Comparison of ENCODE assay signal across 13 cellular contexts in genomic region chr4:102551946-102552575, GRCh38. TPM values are rescaled to one million over a fixed set of nuclear protein-coding genes. Genes with fewer than 3 reads are reported as not detected.
DNase-seq lines count a peak whose midpoint lies in the region; ATAC-seq, FAIRE-seq and TF ChIP-seq lines count a peak whose summit lies in the region.
"Had no signal": no experiment of that assay in that cellular context is flagged by ENCODE, and none has a peak within 500 bp of the region (broad histone marks: within the 10 kb centered on the region; RNA-seq: fewer than 3 reads in every experiment).

No MANE protein-coding gene starts in this region.

- peaks cover 50% of the 10 kb centered on the region for H3K79me2 ChIP-seq in GM12878 (ENCODE audit: control insufficient read depth, insufficient read depth, low read length)

- no peak for TF ChIP-seq EP300 in GM12878 (IDR thresholded peaks at IDR 0.05; ENCODE audit: borderline replicate concordance in 1 of 2, control insufficient read depth in 1 of 2, low read depth in 2 of 2, low read length in 2 of 2)

- H3K9me3 Mint-ChIP-seq in activated CD4-positive, alpha-beta T cell treated with anti-CD3 and anti-CD28 coated beads, Interleukin-2, amount 10 ng/mL, durations not matched to agents 24 days and 14 days: no peaks in the 10 kb centered on the region
- no peaks in the 10 kb centered on the region for H3K9me3 Mint-ChIP-seq in osteocyte (ENCODE audit: unreplicated experiment)
- H3K9me3 Mint-ChIP-seq: brain had no signal

- H3K36me3 Mint-ChIP-seq in activated CD4-positive, alpha-beta T cell treated with anti-CD3 and anti-CD28 coated beads, Interleukin-2, amount 10 ng/mL, durations not matched to agents 24 days and 14 days (ENCODE audit: low read depth): peaks cover 44% of the 10 kb centered on the region
- peaks cover 2% of the 10 kb centered on the region for H3K36me3 Mint-ChIP-seq in osteocyte (ENCODE audit: unreplicated experiment)

- H3K4me1 Mint-ChIP-seq in activated CD4-positive, alpha-beta T cell treated with anti-CD3 and anti-CD28 coated beads, Interleukin-2, amount 10 ng/mL, durations not matched to agents 24 days and 14 days: peaks cover 41% of the 10 kb centered on the region
- H3K4me1 Mint-ChIP-seq in osteocyte (ENCODE audit: unreplicated experiment): peaks cover 25% of the 10 kb centered on the region

- BruUV-seq in GM12878 (replicated peaks; lab: Mats Ljungman, UMichigan): TSS peak; percentile 3

- peak; percentile 44 for ATAC-seq in HG03159 (IDR thresholded peaks at IDR 0.05; ENCODE audit: unreplicated experiment)
- ATAC-seq in GM12878: peak; percentile 58
- ATAC-seq in HG03095 (IDR thresholded peaks at IDR 0.05; ENCODE audit: unreplicated experiment): no peak
- ATAC-seq: mucosa of descending colon, upper lobe of right lung had no signal

- H2AFZ ChIP-seq in GM12878 (ENCODE audit: control insufficient read depth, low read depth, low read length): no peak overlapping the region

- DNase-seq in activated CD4-positive, alpha-beta T cell treated with anti-CD3 and anti-CD28 coated beads, Interleukin-2, amount 10 ng/mL, durations not matched to agents 24 days and 14 days: no peak
- DNase-seq in activated CD4-positive, alpha-beta T cell treated with anti-CD3 and anti-CD28 coated beads for 4 hours: no peak
- no peak for DNase-seq in GM12878 (ENCODE audit: low read depth, low spot score)
- DNase-seq in osteocyte (ENCODE audit: extremely low spot score, unreplicated experiment): no peak
- no peak for DNase-seq in small intestine
- DNase-seq in HCEC 1CT: no peak
- DNase-seq: mucosa of descending colon, NCI-H2107, upper lobe of right lung had no signal

- H3K36me3 ChIP-seq in GM12878 (ENCODE audit: control insufficient read depth in 2 of 2, insufficient read depth in 2 of 2, low read length in 1 of 2) (peaks cover 6 to 19% of the 10 kb centered on the region in 2 experiments), small intestine (ENCODE audit: control insufficient read depth in 2 of 2, insufficient read depth in 2 of 2, low read length in 2 of 2) (peaks cover 2 to 3% of the 10 kb centered on the region in 2 donors)

- intact Hi-C loops in activated CD4-positive, alpha-beta T cell treated with anti-CD3 and anti-CD28 coated beads, Interleukin-2, amount 10 ng/mL, durations not matched to agents 24 days and 14 days (cut with micrococcal nuclease): loop anchor here (1.0 to 5.0 kb wide), 3 partner anchors 7 to 35 kb away; no protein-coding TSS in a partner anchor
- intact Hi-C loops in GM12878 (cut with micrococcal nuclease; ENCODE audit: unreplicated experiment): no loop called here

- H3K9me3 ChIP-seq in GM12878 (replicated peaks; ENCODE audit: control insufficient read depth, insufficient read depth, low read length): no peaks in the 10 kb centered on the region; the same call in 2 of the 3 replicates
- no peaks in the 10 kb centered on the region for H3K9me3 ChIP-seq in small intestine (ENCODE audit: control insufficient read depth, low read depth)
- H3K9me3 ChIP-seq: mucosa of descending colon, upper lobe of right lung had no signal

- H4K20me1 ChIP-seq in GM12878 (ENCODE audit: control insufficient read depth, insufficient read depth): no peaks in the 10 kb centered on the region

- no peak overlapping the region for H3K27ac Mint-ChIP-seq in activated CD4-positive, alpha-beta T cell treated with anti-CD3 and anti-CD28 coated beads, Interleukin-2, amount 10 ng/mL, durations not matched to agents 24 days and 14 days
- peak overlapping the region; percentile 61 for H3K27ac Mint-ChIP-seq in osteocyte (ENCODE audit: unreplicated experiment)

- FAIRE-seq in GM12878 (lab: Jason Lieb, UNC) (no peak), small intestine (lab: Jason Lieb, UNC) (no peak)

- TF ChIP-seq POLR2A in GM12878 (IDR thresholded peaks at IDR 0.05; ENCODE audit: low read depth, low read length): no peak

- H3K27ac ChIP-seq in GM12878 (ENCODE audit: control insufficient read depth, insufficient read depth): peak overlapping the region; percentile 65
- no peak overlapping the region for H3K27ac ChIP-seq in small intestine (ENCODE audit: low read depth in 1 of 2, low read length in 1 of 2)
- H3K27ac ChIP-seq: SK-N-MC, upper lobe of right lung had no signal

- no peak for TF ChIP-seq RAD21 in GM12878 (IDR thresholded peaks at IDR 0.05; ENCODE audit: insufficient read depth, low read depth, low read length)

- no peak overlapping the region for H3K4me3 ChIP-seq in GM12878
- H3K4me3 ChIP-seq in small intestine (ENCODE audit: low read depth in 1 of 2, low read length in 2 of 2): no peak overlapping the region
- H3K4me3 ChIP-seq: mucosa of descending colon, SK-N-MC, upper lobe of right lung had no signal

- peak overlapping the region; percentile 38 for H3K4me2 ChIP-seq in GM12878 (ENCODE audit: control insufficient read depth, insufficient read depth)

- POLR2A ChIA-PET in GM12878 (lab: Charles Lee): no interaction called here

- H3K27me3 ChIP-seq in GM12878 (replicated peaks in 1 of 2; ENCODE audit: control insufficient read depth in 2 of 2, insufficient read depth in 2 of 2, low read length in 1 of 2) (no peaks in the 10 kb centered on the region), small intestine (ENCODE audit: control insufficient read depth in 2 of 2, insufficient read depth in 2 of 2, low read length in 2 of 2) (no peaks in the 10 kb centered on the region)
- H3K27me3 ChIP-seq: upper lobe of right lung had no signal

- SMC1A ChIA-PET in GM12878 (lab: Charles Lee; ENCODE audit: uncharacterized antibody, unreplicated experiment): interaction anchor here (0.8 to 9.5 kb wide), 7 partner anchors 9 to 41 kb away, joined by 3 to 81 read pairs (median 4); no protein-coding TSS in a partner anchor

- no peak overlapping the region for H3K9ac ChIP-seq in GM12878 (ENCODE audit: control insufficient read depth, insufficient read depth, low read length)

- TF ChIP-seq CTCF in GM12878 (IDR thresholded peaks at IDR 0.05 in 2 of 3, conservative IDR thresholded peaks at IDR 0.05 in 1 of 3; ENCODE audit: control insufficient read depth in 2 of 3, extremely low read depth in 1 of 3, insufficient read depth in 1 of 3, low read depth in 3 of 3, low read length in 3 of 3) (no peak), osteocyte (IDR thresholded peaks at IDR 0.05) (no peak)

- no peaks in the 10 kb centered on the region for H3K27me3 Mint-ChIP-seq in activated CD4-positive, alpha-beta T cell treated with anti-CD3 and anti-CD28 coated beads, Interleukin-2, amount 10 ng/mL, durations not matched to agents 24 days and 14 days
- H3K27me3 Mint-ChIP-seq in osteocyte (ENCODE audit: unreplicated experiment): no peaks in the 10 kb centered on the region
- H3K27me3 Mint-ChIP-seq: brain had no signal

- H3K4me1 ChIP-seq in GM12878 (ENCODE audit: control insufficient read depth, insufficient read depth, low read length) (peaks cover 18% of the 10 kb centered on the region), small intestine (ENCODE audit: control insufficient read depth in 2 of 2, insufficient read depth in 1 of 2, low read depth in 1 of 2, low read length in 1 of 2) (peaks cover 0 to 4% of the 10 kb centered on the region in 2 donors)

- RAD21 ChIA-PET in GM12878 (lab: Charles Lee; ENCODE audit: unreplicated experiment): interaction anchor here (1.3 kb wide), 1 partner anchor 28 kb away, joined by 3 read pairs; no protein-coding TSS in a partner anchor

- 79% methylated on average over 5 of the region's 5 CpGs for WGBS in GM12878 (ENCODE audit: insufficient coverage, insufficient replicate concordance, low lambda C conversion rate, missing lambda C conversion rate)
- 94 to 97% (median 96%) methylated on average over 5 of the region's 5 CpGs for WGBS in small intestine, 3 donors

- peak overlapping the region; percentile 44 for H3K4me3 Mint-ChIP-seq in activated CD4-positive, alpha-beta T cell treated with anti-CD3 and anti-CD28 coated beads, Interleukin-2, amount 10 ng/mL, durations not matched to agents 24 days and 14 days
- peak overlapping the region; percentile 5 for H3K4me3 Mint-ChIP-seq in osteocyte (ENCODE audit: unreplicated experiment)
- H3K4me3 Mint-ChIP-seq: brain had no signal

- in situ Hi-C loops in GM12878 (cut with MboI): no loop called here

- CTCF ChIA-PET in GM12878 (lab: Yijun Ruan, JAX): interaction anchor here (1.0 to 1.2 kb wide), 2 partner anchors 26 to 34 kb away, joined by 3 read pairs; no protein-coding TSS in a partner anchor

TF ChIP-seq in GM12878, 131 proteins besides CTCF, POLR2A, EP300 and RAD21 (continues in another document):
- TF ChIP-seq STAT3 (IDR thresholded peaks at IDR 0.05; ENCODE audit: low read depth, low read length): no peak
- no peak for TF ChIP-seq CBX5 (IDR thresholded peaks at IDR 0.05; ENCODE audit: low read depth)
- TF ChIP-seq GATAD2B (conservative IDR thresholded peaks at IDR 0.05; ENCODE audit: low read depth): no peak
- TF ChIP-seq NRF1 (conservative IDR thresholded peaks at IDR 0.05; ENCODE audit: low read depth, low read length): no peak

RNA-seq across cellular contexts. Expression of gene NFKB1, which starts 50.9 kb away (rescaled TPM):
- 146 and 148 TPM in 2 replicates for total RNA-seq in activated CD4-positive, alpha-beta T cell treated with anti-CD3 and anti-CD28 coated beads, Interleukin-2, amount 10 ng/mL, durations not matched to agents 24 days and 14 days
- total RNA-seq in GM12878 (2013; cell fraction: nucleolus; rRNA removed): 92.3 and 97.9 TPM in 2 replicates
- 51.0 and 53.0 TPM in 2 replicates for total RNA-seq in GM12878 (2014; rRNA removed)
- total RNA-seq in GM12878 (2014; rRNA removed; fragmentation: Illumina TruSeq; extraction: Trizol): 67.4 and 68.6 TPM in 2 replicates
- 106 and 110 TPM in 2 replicates for total RNA-seq in GM12878 (2021)
- polyA plus RNA-seq in GM12878 (2011; ENCODE audit: low read depth): 43.4 TPM
- polyA plus RNA-seq in GM12878 (2011; rRNA removed): 67.0 and 69.7 TPM in 2 replicates
- 66.5 and 76.6 TPM in 2 replicates for polyA plus RNA-seq in GM12878 (2011; cell fraction: cytosol; rRNA removed)
- 68.3 and 72.4 TPM in 2 replicates for polyA plus RNA-seq in GM12878 (2011; cell fraction: nucleus; rRNA removed)
- 46.4 and 59.8 TPM in 2 replicates for polyA plus RNA-seq in GM12878 (2012)
- 82.1 and 85.3 TPM in 2 replicates for polyA plus RNA-seq in GM12878 (2014; fragmentation: Illumina TruSeq; extraction: Trizol)
- polyA plus RNA-seq in GM12878 (2014; fragmentation: Nextera tagmentation; extraction: Ambion mirVana): 10 to 100 TPM; 20.8 to 32.7 TPM
- polyA plus RNA-seq in GM12878 (2014; rRNA removed): 61.6 and 62.3 TPM in 2 replicates
- polyA plus RNA-seq in GM12878 (2016; fragmentation: Nextera tagmentation; extraction: Ambion mirVana): 1 to 10 TPM; 8.7 to 9.0 TPM
- polyA minus RNA-seq in GM12878 (2011; rRNA and poly(A)+ RNA removed): 104 and 111 TPM in 2 replicates
- polyA minus RNA-seq in GM12878 (2011; cell fraction: cytosol; rRNA and poly(A)+ RNA removed): 35.4 and 41.8 TPM in 2 replicates
- polyA minus RNA-seq in GM12878 (2011; cell fraction: nucleus; rRNA and poly(A)+ RNA removed): 42.3 and 64.8 TPM in 2 replicates
- 27.9 and 28.8 TPM in 2 replicates for total RNA-seq in osteocyte
- 10 to 100 TPM; 12.7 to 19.0 (median 16.8) TPM for polyA plus RNA-seq in small intestine
